In genomic region chr5:128083033-128083810, GRCh38 we compare ENCODE assay signal across 8 cellular contexts.
DNase-seq lines count a peak whose midpoint lies in the region; ATAC-seq and TF ChIP-seq lines count a peak whose summit lies in the region.

TSS of gene SLC12A2 (plus strand) at chr5:128083766. CDS start at chr5:128083955, 189 bp downstream.

- H3K27me3 Mint-ChIP-seq in effector memory CD8-positive, alpha-beta T cell: no peaks in the 10 kb centered on the region
- H3K27me3 Mint-ChIP-seq in memory B cell: no peaks in the 10 kb centered on the region

- ATAC-seq in effector memory CD8-positive, alpha-beta T cell (replicated peaks): peak; percentile 68
- ATAC-seq in memory B cell (ENCODE audit: low read depth): peak; percentile 73

- peak within 1 kb of the TSS; percentile 93 to 97 for H3K27ac Mint-ChIP-seq in effector memory CD8-positive, alpha-beta T cell
- H3K27ac Mint-ChIP-seq in memory B cell: peak within 1 kb of the TSS; percentile 93

- peaks cover 29% of the 10 kb centered on the region for H3K36me3 Mint-ChIP-seq in effector memory CD8-positive, alpha-beta T cell (ENCODE audit: insufficient read depth)
- peaks cover 8% of the 10 kb centered on the region for H3K36me3 Mint-ChIP-seq in memory B cell

- H3K4me1 Mint-ChIP-seq in effector memory CD8-positive, alpha-beta T cell (ENCODE audit: low read depth in 2 of 2): peaks cover 39 to 60% of the 10 kb centered on the region in 2 donors
- H3K4me1 Mint-ChIP-seq in memory B cell: peaks cover 43% of the 10 kb centered on the region

- DNase-seq in COLO668 (lab: John Stamatoyannopoulos, UW; ENCODE audit: unreplicated experiment) (peak; percentile 90), GM20000 (ENCODE audit: low spot score) (peak; percentile 93), HS-5 (ENCODE audit: low read depth) (peak; percentile 86), NOMO-1 (lab: John Stamatoyannopoulos, UW; ENCODE audit: unreplicated experiment in 2 of 2) (peak; percentile 85 to 89), memory B cell (ENCODE audit: low spot score in 2 of 2) (peak; percentile 87 to 94)
- DNase-seq in activated CD8-positive, alpha-beta memory T cell treated with anti-CD3 and anti-CD28 coated beads for 4 hours (ENCODE audit: low read depth in 2 of 2): peak; percentile 80 to 85
- DNase-seq in effector memory CD8-positive, alpha-beta T cell: peak; percentile 92 to 94 (median 93)
- DNase-seq in stimulated activated CD8-positive, alpha-beta memory T cell treated with anti-CD3 and anti-CD28 coated beads, Interleukin-12 subunit alpha, Interleukin-12 subunit beta, amount 100 ng/mL, for 1 hour (ENCODE audit: low read depth): peak; percentile 79

- no peak for TF ChIP-seq CTCF in GM20000 (IDR thresholded peaks at IDR 0.05; ENCODE audit: extremely low read depth, missing control alignments)

- peak within 1 kb of the TSS; percentile 84 to 86 for H3K4me3 Mint-ChIP-seq in effector memory CD8-positive, alpha-beta T cell
- H3K4me3 Mint-ChIP-seq in memory B cell: peak within 1 kb of the TSS; percentile 90

- no peaks in the 10 kb centered on the region for H3K9me3 Mint-ChIP-seq in effector memory CD8-positive, alpha-beta T cell
- H3K9me3 Mint-ChIP-seq in memory B cell: no peaks in the 10 kb centered on the region

Comparison
In these comparisons a context has a peak if more than half of its experiments do, and no peak if none do; other contexts are left out.
1. Peak in every context shown above with its lines: DNase-seq and ATAC-seq.